Comparison of ENCODE assay signal across 10 cellular contexts in genomic region chr1:242139437-242139836, GRCh38.
DNase-seq lines count a peak whose midpoint lies in the region; ATAC-seq and TF ChIP-seq lines count a peak whose summit lies in the region.
"Had no signal": no experiment of that assay in that cellular context is flagged by ENCODE, and none has a peak within 500 bp of the region (broad histone marks: within the 10 kb centered on the region; RNA-seq: fewer than 3 reads in every experiment).

No MANE protein-coding gene starts in this region.

- no peak overlapping the region for H3K9ac ChIP-seq in MM.1S (ENCODE audit: low read length)

- no peaks in the 10 kb centered on the region for H3K79me2 ChIP-seq in MM.1S (ENCODE audit: low read length)

- peak overlapping the region; percentile 47 for H2AFZ ChIP-seq in MM.1S (ENCODE audit: low read length)

- no peaks in the 10 kb centered on the region for H3K9me2 ChIP-seq in MM.1S (replicated peaks; ENCODE audit: insufficient read depth, low read length)

- TF ChIP-seq EP300 in gastroesophageal sphincter (IDR thresholded peaks at IDR 0.05) = no peak

- H3K4me3 ChIP-seq in MM.1S (ENCODE audit: low read length) (0 out of 2 replicates have a peak overlapping the region, but pooled peaks have one; percentile 4), gastroesophageal sphincter (no peak overlapping the region)

- H4K20me1 ChIP-seq in MM.1S (ENCODE audit: insufficient read depth, low read length) = no peaks in the 10 kb centered on the region

- no peak for TF ChIP-seq POLR2A in gastroesophageal sphincter (IDR thresholded peaks at IDR 0.05)

- TF ChIP-seq CTCF in C4-2B (conservative IDR thresholded peaks at IDR 0.05) (no peak), MM.1S (IDR thresholded peaks at IDR 0.05; ENCODE audit: low read length) (no peak), gastroesophageal sphincter (IDR thresholded peaks at IDR 0.05) (no peak)

- no peaks in the 10 kb centered on the region for H3F3A ChIP-seq in MM.1S (ENCODE audit: insufficient read depth, low read length)

- H3K36me3 ChIP-seq in MM.1S (replicated peaks; ENCODE audit: insufficient read depth, low read length) (no peaks in the 10 kb centered on the region), gastroesophageal sphincter (no peaks in the 10 kb centered on the region)

- H3K4me2 ChIP-seq in MM.1S (ENCODE audit: low read depth, low read length) = peak overlapping the region; percentile 8; the same call in 1 of the 2 replicates

- H3K4me1 ChIP-seq in MM.1S (ENCODE audit: low read length) (no peaks in the 10 kb centered on the region), gastroesophageal sphincter (no peaks in the 10 kb centered on the region)

- H3K27me3 ChIP-seq in MM.1S (replicated peaks; ENCODE audit: insufficient read depth, low read length) = no peaks in the 10 kb centered on the region
- H3K27me3 ChIP-seq in gastroesophageal sphincter = no peaks in the 10 kb centered on the region

- no peaks in the 10 kb centered on the region for H3K9me3 ChIP-seq in MM.1S (replicated peaks; ENCODE audit: insufficient read depth, low read length)
- H3K9me3 ChIP-seq in gastroesophageal sphincter = no peaks in the 10 kb centered on the region

- 38 to 55% methylated on average over 1 to 4 of the region's 6 CpGs for WGBS in gastroesophageal sphincter (ENCODE audit: low coverage in 1 of 2), 2 donors

- ATAC-seq in GM19351 (IDR thresholded peaks at IDR 0.05; ENCODE audit: unreplicated experiment) (peak; percentile 88), HG02885 (IDR thresholded peaks at IDR 0.05; ENCODE audit: poor library complexity, unreplicated experiment) (peak; percentile 51), GM21526 (IDR thresholded peaks at IDR 0.05; ENCODE audit: low FRiP score, unreplicated experiment) (no peak), gastroesophageal sphincter (no peak)
- ATAC-seq: esophagus mucosa, right cardiac atrium had no signal

- H3K27ac ChIP-seq in C4-2B = 0 out of 2 replicates have a peak overlapping the region, but pooled peaks have one; percentile 3
- no peak overlapping the region for H3K27ac ChIP-seq in MM.1S (ENCODE audit: low read length)
- no peak overlapping the region for H3K27ac ChIP-seq in gastroesophageal sphincter

- DNase-seq in MM.1S (no peak), NCI-H2081 treated with DMSO at 0.1 percent for 48 hours (lab: John Stamatoyannopoulos, UW) (no peak), HUDEP-2 (lab: John Stamatoyannopoulos, UW; ENCODE audit: unreplicated experiment in 76 of 76) (no peak)
- DNase-seq: right cardiac atrium had no signal

Comparison
In these comparisons a context has a peak if more than half of its experiments do, and no peak if none do; other contexts are left out.
1. ATAC-seq: peak in GM19351 (single experiment) and HG02885 (single experiment); none in GM21526 (single experiment) and gastroesophageal sphincter (single experiment).